ENCODE assay signal across 7 cellular contexts in the genomic region with DNA sequence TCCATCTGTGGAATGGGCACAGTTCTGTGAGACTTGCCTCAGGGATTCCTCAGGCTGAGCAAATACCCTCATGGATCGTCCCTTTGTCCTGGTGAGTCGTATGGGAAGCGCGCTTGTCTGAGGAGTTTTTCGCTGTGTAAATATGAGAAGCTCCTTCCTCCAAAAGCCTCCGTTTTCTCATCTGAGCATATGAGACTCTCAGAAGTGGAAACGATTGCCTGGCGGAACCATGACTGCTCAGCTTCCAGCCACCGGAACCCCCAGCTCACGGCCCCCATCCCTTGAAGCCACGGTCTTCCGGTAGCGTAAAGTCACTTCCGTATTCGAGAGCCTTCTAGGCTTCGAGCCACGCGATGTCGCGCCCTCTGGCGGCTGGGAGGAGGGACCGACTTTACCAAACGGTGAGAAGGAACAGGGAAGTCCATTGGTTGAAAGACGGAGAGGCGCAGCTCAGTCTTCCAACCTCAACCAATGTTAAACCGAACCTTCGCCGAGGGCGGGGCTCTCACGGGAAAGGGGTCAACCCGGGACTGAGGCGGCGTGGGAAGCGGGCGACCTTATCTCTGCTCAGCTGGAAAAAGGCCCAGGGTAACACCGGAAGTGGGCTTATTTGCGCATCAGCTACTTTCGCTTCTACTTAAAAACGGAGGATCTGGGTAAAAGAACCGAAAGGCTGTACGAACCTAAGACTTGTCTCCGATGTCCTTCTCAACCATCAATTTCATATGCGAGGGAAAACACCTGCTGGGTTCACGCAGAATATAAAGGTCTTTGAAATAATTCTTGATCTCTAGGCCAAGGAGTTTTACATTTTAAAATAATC. TPM values are rescaled to one million over a fixed set of nuclear protein-coding genes. Genes with fewer than 3 reads are reported as not detected.
DNase-seq lines count a peak whose midpoint lies in the region; ATAC-seq and TF ChIP-seq lines count a peak whose summit lies in the region.

No MANE protein-coding gene starts in this region.

- H3K9me3 ChIP-seq in hepatocyte (ENCODE audit: low read depth), result no peaks in the 10 kb centered on the region

- no peaks in the 10 kb centered on the region for H3K27me3 ChIP-seq in hepatocyte

- no peaks in the 10 kb centered on the region for H3K36me3 ChIP-seq in hepatocyte (replicated peaks; ENCODE audit: insufficient read depth, low read depth)

- no peaks in the 10 kb centered on the region for H3K79me2 ChIP-seq in hepatocyte

- TF ChIP-seq POLR2A in GM18505 (IDR thresholded peaks at IDR 0.05; ENCODE audit: borderline replicate concordance, extremely low read depth, insufficient read depth, insufficient read length), result peak; percentile 95

- no peaks in the 10 kb centered on the region for H3K4me1 ChIP-seq in hepatocyte (ENCODE audit: insufficient read depth)

- no peak overlapping the region for H3K4me3 ChIP-seq in hepatocyte

- H4K20me1 ChIP-seq in hepatocyte (ENCODE audit: insufficient read depth, poor library complexity, severe bottlenecking), result no peaks in the 10 kb centered on the region

- H3K9me2 ChIP-seq in hepatocyte (replicated peaks; ENCODE audit: insufficient read depth), result no peaks in the 10 kb centered on the region

- peak; percentile 99 to 100 for DNase-seq in NCI-H1930 (lab: John Stamatoyannopoulos, UW)
- DNase-seq in T-helper 9 cell, result peak; percentile 97
- DNase-seq in astrocyte of the hippocampus (ENCODE audit: low read depth, low spot score), result peak; percentile 100
- DNase-seq in hepatocyte (ENCODE audit: low spot score), result peak; percentile 55
- peak; percentile 98 for DNase-seq in renal cortical epithelial cell (ENCODE audit: low read depth)

- H3K27ac ChIP-seq in hepatocyte, result no peak overlapping the region

- no peak overlapping the region for H3K4me2 ChIP-seq in hepatocyte

- ATAC-seq in GM18505 (IDR thresholded peaks at IDR 0.05; ENCODE audit: unreplicated experiment) (peak; percentile 97), HG02973 (IDR thresholded peaks at IDR 0.05; ENCODE audit: unreplicated experiment) (peak; percentile 91)

- peak; percentile 19 for TF ChIP-seq CTCF in hepatocyte (IDR thresholded peaks at IDR 0.05; ENCODE audit: poor library complexity)

- no peak overlapping the region for H2AFZ ChIP-seq in hepatocyte

- 82% methylated on average over 44 of the region's 44 CpGs for WGBS in hepatocyte (ENCODE audit: low lambda C conversion rate, missing lambda C conversion rate)

RNA-seq across cellular contexts. Expression of a gene that starts 46.3 kb away (rescaled TPM):
- total RNA-seq in hepatocyte, result 1.8 and 9.2 TPM in 2 replicates
- polyA plus RNA-seq in hepatocyte, result 2.8 and 7.7 TPM in 2 replicates
- 3.5 and 5.1 TPM in 2 replicates for total RNA-seq in renal cortical epithelial cell

RNA-seq across cellular contexts. Expression of a gene that starts 54.6 kb away (rescaled TPM):
- total RNA-seq in hepatocyte (2.1 and 2.5 TPM in 2 replicates), renal cortical epithelial cell (1.6 and 6.4 TPM in 2 replicates)
- 1.3 and 4.2 TPM in 2 replicates for polyA plus RNA-seq in hepatocyte
